23 cellular contexts compared by ENCODE assay signal in genomic region chr5:139207302-139208000, GRCh38.
"Had no signal": no experiment of that assay in that cellular context is flagged by ENCODE, and none has a peak within 500 bp of the region (broad histone marks: within the 10 kb centered on the region; RNA-seq: fewer than 3 reads in every experiment).

No MANE protein-coding gene starts in this region.

- H3K4me3 ChIP-seq: esophagus muscularis mucosa, heart right ventricle, left ventricle myocardium inferior, mucosa of descending colon, stomach, suprapubic skin, tibial artery had no signal

- H3K27me3 Mint-ChIP-seq: activated CD4-positive, alpha-beta T cell treated with anti-CD3 and anti-CD28 coated beads for 36 hours; central memory CD8-positive, alpha-beta T cell; dendritic cell treated with granulocyte-macrophage colony-stimulating factor and Interleukin-4, amounts not matched to agents 40 ng/mL and 50 ng/mL, for 4 days; natural killer cell treated with Interleukin-12 subunit alpha and Interleukin-12 subunit beta and Interleukin-15 and Interleukin-18, amount 100 ng/mL, for 72 hours; stimulated activated naive B cell treated with anti-CD40 and anti-IgM and Interleukin-4, amounts not matched to agents 10 μg/mL and 1 μg/mL and 100 μg/mL, for 72 hours had no signal

- H3K4me3 Mint-ChIP-seq: activated CD4-positive, alpha-beta T cell treated with anti-CD3 and anti-CD28 coated beads for 36 hours; activated naive CD8-positive, alpha-beta T cell; central memory CD8-positive, alpha-beta T cell; dendritic cell treated with granulocyte-macrophage colony-stimulating factor and Interleukin-4, amounts not matched to agents 40 ng/mL and 50 ng/mL, for 4 days; natural killer cell treated with Interleukin-12 subunit alpha and Interleukin-12 subunit beta and Interleukin-15 and Interleukin-18, amount 100 ng/mL, for 72 hours; stimulated activated naive B cell treated with anti-CD40 and anti-IgM and Interleukin-4, amounts not matched to agents 10 μg/mL and 1 μg/mL and 100 μg/mL, for 72 hours had no signal

- DNase-seq: activated CD4-positive, alpha-beta T cell treated with anti-CD3 and anti-CD28 coated beads for 36 hours; activated CD4-positive, alpha-beta T cell treated with anti-CD3 and anti-CD28 coated beads, Interleukin-2, amount 50 U/mL, for 4 hours; activated CD4-positive, CD25-positive, alpha-beta regulatory T cell; activated effector memory CD4-positive, alpha-beta T cell treated with Interleukin-2 at 50 U/mL for 16 hours; activated naive CD4-positive, alpha-beta T cell treated with Interleukin-2 at 50 U/mL for 16 hours; anterior cingulate cortex; effector CD4-positive, alpha-beta T cell; foreskin melanocyte; heart right ventricle; left ventricle myocardium inferior; mucosa of descending colon; right cardiac atrium; stimulated activated CD4-positive, alpha-beta T cell treated with anti-CD3 and anti-CD28 coated beads, Interleukin-15, amount 100 ng/mL, for 24 hours; stimulated activated CD4-positive, alpha-beta T cell treated with anti-CD3 and anti-CD28 coated beads, Interleukin-2, amount 100 ng/mL, for 24 hours; stimulated activated naive B cell treated with anti-CD40 and anti-IgM and Interleukin-4, amounts not matched to agents 10 μg/mL and 1 μg/mL and 100 μg/mL, for 72 hours; stomach; tibial artery had no signal

- H3K9me3 ChIP-seq: esophagus muscularis mucosa, heart right ventricle, left ventricle myocardium inferior, mucosa of descending colon, stomach, suprapubic skin, tibial artery had no signal

- H3K27me3 ChIP-seq: esophagus muscularis mucosa, heart right ventricle, stomach, suprapubic skin, tibial artery had no signal

- H3K27ac Mint-ChIP-seq: activated CD4-positive, alpha-beta T cell treated with anti-CD3 and anti-CD28 coated beads for 36 hours; activated naive CD8-positive, alpha-beta T cell; dendritic cell treated with granulocyte-macrophage colony-stimulating factor and Interleukin-4, amounts not matched to agents 40 ng/mL and 50 ng/mL, for 4 days; natural killer cell treated with Interleukin-12 subunit alpha and Interleukin-12 subunit beta and Interleukin-15 and Interleukin-18, amount 100 ng/mL, for 72 hours; stimulated activated naive B cell treated with anti-CD40 and anti-IgM and Interleukin-4, amounts not matched to agents 10 μg/mL and 1 μg/mL and 100 μg/mL, for 72 hours had no signal

- H3K27ac ChIP-seq: esophagus muscularis mucosa, heart right ventricle, left ventricle myocardium inferior, stomach, suprapubic skin, tibial artery had no signal

- H3K4me1 ChIP-seq: heart right ventricle, stomach, suprapubic skin, tibial artery had no signal

- H3K9me3 Mint-ChIP-seq: central memory CD8-positive, alpha-beta T cell; dendritic cell treated with granulocyte-macrophage colony-stimulating factor and Interleukin-4, amounts not matched to agents 40 ng/mL and 50 ng/mL, for 4 days; natural killer cell treated with Interleukin-12 subunit alpha and Interleukin-12 subunit beta and Interleukin-15 and Interleukin-18, amount 100 ng/mL, for 72 hours; stimulated activated naive B cell treated with anti-CD40 and anti-IgM and Interleukin-4, amounts not matched to agents 10 μg/mL and 1 μg/mL and 100 μg/mL, for 72 hours had no signal

- H3K36me3 ChIP-seq: esophagus muscularis mucosa, heart right ventricle, left ventricle myocardium inferior, stomach, suprapubic skin, tibial artery had no signal

- H3K36me3 Mint-ChIP-seq: activated naive CD8-positive, alpha-beta T cell; natural killer cell treated with Interleukin-12 subunit alpha and Interleukin-12 subunit beta and Interleukin-15 and Interleukin-18, amount 100 ng/mL, for 72 hours; stimulated activated naive B cell treated with anti-CD40 and anti-IgM and Interleukin-4, amounts not matched to agents 10 μg/mL and 1 μg/mL and 100 μg/mL, for 72 hours had no signal

- H3K4me1 Mint-ChIP-seq: central memory CD8-positive, alpha-beta T cell had no signal
